ENCODE assay signal across 17 cellular contexts in genomic region chr11:1770528-1770927, GRCh38. TPM values are rescaled to one million over a fixed set of nuclear protein-coding genes. Genes with fewer than 3 reads are reported as not detected.
A peak's percentile ranks its signal among the peaks of the same experiment; 100 is the strongest.
DNase-seq lines count a peak whose midpoint lies in the region; ATAC-seq and TF ChIP-seq lines count a peak whose summit lies in the region.
"Had no signal": no experiment of that assay in that cellular context is flagged by ENCODE, and none has a peak within 500 bp of the region (broad histone marks: within the 10 kb centered on the region; RNA-seq: fewer than 3 reads in every experiment).

No MANE protein-coding gene starts in this region.

- H3K4me1 Mint-ChIP-seq in CD14-positive monocyte = peaks cover 59% of the 10 kb centered on the region
- peaks cover 27% of the 10 kb centered on the region for H3K4me1 Mint-ChIP-seq in T-helper 17 cell
- H3K4me1 Mint-ChIP-seq in natural killer cell = peaks cover 41 to 46% of the 10 kb centered on the region in 2 donors
- H3K4me1 Mint-ChIP-seq in endodermal cell = peaks cover 3% of the 10 kb centered on the region

- no peak overlapping the region for H3K4me3 ChIP-seq in effector memory CD4-positive, alpha-beta T cell (ENCODE audit: insufficient read depth, low read depth, low read length, poor library complexity, severe bottlenecking)
- no peak overlapping the region for H3K4me3 ChIP-seq in endodermal cell (ENCODE audit: low read length)
- H3K4me3 ChIP-seq: prostate gland had no signal

- H3K9me3 Mint-ChIP-seq in CD14-positive monocyte (peaks cover 0 to 3% (median 0%) of the 10 kb centered on the region in 7 donors), natural killer cell (no peaks in the 10 kb centered on the region), endodermal cell (peaks cover 2% of the 10 kb centered on the region)
- H3K9me3 Mint-ChIP-seq: activated naive CD4-positive, alpha-beta T cell treated with anti-CD3 and anti-CD28 coated beads, Interleukin-2, amount 50 U/mL, for 72 hours; effector memory CD8-positive, alpha-beta T cell; T-helper 2 cell treated with Interferon-gamma antibody and Interleukin-4, amounts not matched to agents 5 μg/mL and 100 μg/mL, for 36 hours had no signal

- no peak overlapping the region for H3K27ac ChIP-seq in effector memory CD4-positive, alpha-beta T cell (ENCODE audit: insufficient read depth, low read length, poor library complexity, severe bottlenecking)
- no peak overlapping the region for H3K27ac ChIP-seq in endodermal cell (ENCODE audit: low read depth, low read length)
- H3K27ac ChIP-seq: prostate gland had no signal

- no peak for TF ChIP-seq CTCF in CD14-positive monocyte (IDR thresholded peaks at IDR 0.05)
- TF ChIP-seq CTCF in natural killer cell (IDR thresholded peaks at IDR 0.05) = no peak
- TF ChIP-seq CTCF in endodermal cell (conservative IDR thresholded peaks at IDR 0.05) = no peak

- H3K27ac Mint-ChIP-seq in CD14-positive monocyte = peak overlapping the region; percentile 93 to 99 (median 98)
- H3K27ac Mint-ChIP-seq in T-helper 17 cell = peak overlapping the region; percentile 48
- peak overlapping the region; percentile 1 to 60 for H3K27ac Mint-ChIP-seq in natural killer cell
- no peak overlapping the region for H3K27ac Mint-ChIP-seq in endodermal cell
- H3K27ac Mint-ChIP-seq: activated CD4-positive, alpha-beta T cell treated with anti-CD3 and anti-CD28 coated beads for 36 hours; activated naive CD4-positive, alpha-beta T cell treated with anti-CD3 and anti-CD28 coated beads, Interleukin-2, amount 50 U/mL, for 72 hours; effector memory CD8-positive, alpha-beta T cell had no signal

- DNase-seq in CD14-positive monocyte (ENCODE audit: low spot score) (peak; percentile 90), LoVo (ENCODE audit: low spot score) (peak; percentile 16), T-helper 17 cell (no peak), natural killer cell (peak; percentile 15), SK-N-DZ (ENCODE audit: low spot score) (no peak), endodermal cell (no peak)
- no peak for DNase-seq in effector memory CD4-positive, alpha-beta T cell
- DNase-seq: activated CD4-positive, alpha-beta T cell treated with anti-CD3 and anti-CD28 coated beads for 36 hours; activated T-cell treated with anti-CD3 and anti-CD28 coated beads for 4 hours; DMS153; effector memory CD8-positive, alpha-beta T cell; NCI-H1436 treated with DMSO at 0.1 percent for 48 hours; NCI-H446 had no signal

- intact Hi-C loops in CD14-positive monocyte (cut with micrococcal nuclease) (no loop called here), natural killer cell (cut with micrococcal nuclease) (loop anchor here (10.0 kb wide), 1 partner anchor 54 kb away; no protein-coding TSS in a partner anchor)

- no peaks in the 10 kb centered on the region for H3K36me3 ChIP-seq in effector memory CD4-positive, alpha-beta T cell (ENCODE audit: control insufficient read depth, insufficient read depth, low read length)
- H3K36me3 ChIP-seq in endodermal cell (ENCODE audit: control insufficient read depth, insufficient read depth, low read length) = no peaks in the 10 kb centered on the region
- H3K36me3 ChIP-seq: prostate gland had no signal

- peak overlapping the region; percentile 0 to 88 for H3K4me3 Mint-ChIP-seq in CD14-positive monocyte
- peak overlapping the region; percentile 34 for H3K4me3 Mint-ChIP-seq in T-helper 17 cell
- peak overlapping the region; percentile 11 for H3K4me3 Mint-ChIP-seq in natural killer cell
- H3K4me3 Mint-ChIP-seq in endodermal cell = no peak overlapping the region
- H3K4me3 Mint-ChIP-seq: activated CD4-positive, alpha-beta T cell treated with anti-CD3 and anti-CD28 coated beads for 36 hours; T-helper 2 cell treated with Interferon-gamma antibody and Interleukin-4, amounts not matched to agents 5 μg/mL and 100 μg/mL, for 36 hours had no signal

- WGBS in endodermal cell (ENCODE audit: insufficient coverage in 1 of 2, insufficient read length in 1 of 2), 2 experiments = 89 to 95% methylated on average over 4 to 5 of the region's 5 CpGs

- peaks cover 0 to 4% of the 10 kb centered on the region in 2 donors for H3K36me3 Mint-ChIP-seq in CD14-positive monocyte
- no peaks in the 10 kb centered on the region for H3K36me3 Mint-ChIP-seq in T-helper 17 cell (ENCODE audit: low read depth)
- no peaks in the 10 kb centered on the region for H3K36me3 Mint-ChIP-seq in natural killer cell
- no peaks in the 10 kb centered on the region for H3K36me3 Mint-ChIP-seq in endodermal cell (ENCODE audit: low read depth)
- H3K36me3 Mint-ChIP-seq: activated naive CD4-positive, alpha-beta T cell treated with anti-CD3 and anti-CD28 coated beads, Interleukin-2, amount 50 U/mL, for 72 hours had no signal

- H3K4me1 ChIP-seq in effector memory CD4-positive, alpha-beta T cell (ENCODE audit: control insufficient read depth, insufficient read depth, low read length, poor library complexity, severe bottlenecking) = peaks cover 10% of the 10 kb centered on the region
- no peaks in the 10 kb centered on the region for H3K4me1 ChIP-seq in endodermal cell (ENCODE audit: control insufficient read depth, insufficient read depth, low read length)
- H3K4me1 ChIP-seq: prostate gland had no signal

- H3K27me3 Mint-ChIP-seq in CD14-positive monocyte (ENCODE audit: low read depth in 3 of 3) = peaks cover 0 to 2% (median 2%) of the 10 kb centered on the region in 3 donors
- no peaks in the 10 kb centered on the region for H3K27me3 Mint-ChIP-seq in T-helper 17 cell
- no peaks in the 10 kb centered on the region for H3K27me3 Mint-ChIP-seq in natural killer cell (ENCODE audit: low read depth in 2 of 2)
- H3K27me3 Mint-ChIP-seq in endodermal cell (ENCODE audit: insufficient read depth) = peaks cover 26% of the 10 kb centered on the region
- H3K27me3 Mint-ChIP-seq: activated CD4-positive, alpha-beta T cell treated with anti-CD3 and anti-CD28 coated beads for 36 hours; effector memory CD8-positive, alpha-beta T cell had no signal

- H3K9me3 ChIP-seq in T-helper 17 cell (ENCODE audit: control insufficient read depth, low read length, poor library complexity, severe bottlenecking) (no peaks in the 10 kb centered on the region), endodermal cell (ENCODE audit: control insufficient read depth, low read length) (no peaks in the 10 kb centered on the region)
- H3K9me3 ChIP-seq in effector memory CD4-positive, alpha-beta T cell (ENCODE audit: control insufficient read depth, low read length) = no peaks in the 10 kb centered on the region
- H3K9me3 ChIP-seq: prostate gland had no signal

- no peaks in the 10 kb centered on the region for H3K27me3 ChIP-seq in effector memory CD4-positive, alpha-beta T cell (replicated peaks; ENCODE audit: control insufficient read depth, insufficient read depth, low read length, poor library complexity, severe bottlenecking)
- no peaks in the 10 kb centered on the region for H3K27me3 ChIP-seq in endodermal cell (ENCODE audit: control insufficient read depth, insufficient read depth, low read length, poor library complexity, severe bottlenecking)

- no peak overlapping the region for H3K9ac ChIP-seq in endodermal cell (ENCODE audit: extremely low read depth, low read length, poor library complexity, severe bottlenecking)

- peak; percentile 7 for ATAC-seq in T-helper 17 cell
- ATAC-seq in natural killer cell = peak in 2 of 3 donors; percentile 25 to 68
- no peak for ATAC-seq in GM19324 (IDR thresholded peaks at IDR 0.05; ENCODE audit: low FRiP score, unreplicated experiment)
- ATAC-seq: activated CD4-positive, alpha-beta T cell treated with anti-CD3 and anti-CD28 coated beads for 36 hours; activated naive CD4-positive, alpha-beta T cell treated with anti-CD3 and anti-CD28 coated beads, Interleukin-2, amount 50 U/mL, for 72 hours; effector memory CD8-positive, alpha-beta T cell had no signal

RNA-seq across cellular contexts. Expression of gene CTSD, which starts 6.8 kb away (rescaled TPM):
- polyA plus RNA-seq in CD14-positive monocyte = 1,000 to 10,000 TPM in 1 of 2 donors, 100 to 1,000 TPM in 1; 855 to 1,372 TPM
- total RNA-seq in T-helper 17 cell (10 to 100 TPM; 79.6 to 83.2 TPM), natural killer cell (100 to 1,000 TPM; 388 to 446 (median 415) TPM), endodermal cell (100 to 1,000 TPM; 185 to 208 TPM)
- polyA plus RNA-seq in SK-N-DZ (2014; cell fraction: cytosol; rRNA removed) = 77.7 and 81.6 TPM in 2 replicates
- polyA plus RNA-seq in SK-N-DZ (2014; cell fraction: nucleus; rRNA removed) = 46.8 and 46.9 TPM in 2 replicates
- 92.6 TPM for polyA plus RNA-seq in endodermal cell (2013, experiment 1 of 2)
- polyA plus RNA-seq in endodermal cell (2013, experiment 2 of 2) = 86.0 TPM

RNA-seq across cellular contexts. Expression of gene IFITM10, which starts 20.1 kb away (rescaled TPM):
- not detected for polyA plus RNA-seq in CD14-positive monocyte
- total RNA-seq in T-helper 17 cell (under 1 TPM; 0.78 to 0.90 TPM), natural killer cell (1 to 10 TPM; 5.5 to 8.1 (median 6.5) TPM), endodermal cell (1 to 10 TPM in 1 of 2 donors, under 1 TPM in 1; 0.75 to 1.0 TPM)
- polyA plus RNA-seq in SK-N-DZ (2014; cell fraction: cytosol; rRNA removed) = not detected in 2 replicates
- polyA plus RNA-seq in SK-N-DZ (2014; cell fraction: nucleus; rRNA removed) = not detected in 2 replicates
- 0.39 TPM for polyA plus RNA-seq in endodermal cell (2013, experiment 1 of 2)
- 0.29 TPM for polyA plus RNA-seq in endodermal cell (2013, experiment 2 of 2)

Comparison
In these comparisons a context has a peak if more than half of its experiments do, and no peak if none do; other contexts are left out.
1. DNase-seq: peak in CD14-positive monocyte (single experiment), LoVo (single experiment) and natural killer cell (single experiment); none in T-helper 17 cell (0 of 3), effector memory CD4-positive, alpha-beta T cell (0 of 3), SK-N-DZ (single experiment) and endodermal cell (single experiment).